In genomic region chr15:40441012-40441735, GRCh38 we compare ENCODE assay signal across 8 cellular contexts. TPM values are rescaled to one million over a fixed set of nuclear protein-coding genes. Genes with fewer than 3 reads are reported as not detected.
DNase-seq lines count a peak whose midpoint lies in the region; ATAC-seq and TF ChIP-seq lines count a peak whose summit lies in the region.

No MANE protein-coding gene starts in this region.

- H3K4me3 ChIP-seq in HCT116 (replicated peaks in 1 of 2; ENCODE audit: low read depth in 1 of 2, low read length in 2 of 2) (peak overlapping the region; percentile 60 to 72), duodenal mucosa (ENCODE audit: low read depth in 1 of 2, low read length in 2 of 2) (peak overlapping the region; percentile 59 to 72)

- no peak for TF ChIP-seq CTCF in HCT116 (IDR thresholded peaks at IDR 0.05 in 2 of 3, conservative IDR thresholded peaks at IDR 0.05 in 1 of 3; ENCODE audit: borderline replicate concordance in 1 of 3, insufficient read depth in 1 of 3, low read depth in 2 of 3, low read length in 2 of 3)
- TF ChIP-seq CTCF in GM13976 (IDR thresholded peaks at IDR 0.05; ENCODE audit: borderline replicate concordance, control extremely low read depth, extremely low read depth, insufficient read depth, missing control alignments) = no peak

- peak overlapping the region; percentile 79 for H3K9ac ChIP-seq in HCT116 (ENCODE audit: low read length)
- H3K9ac ChIP-seq in duodenal mucosa (ENCODE audit: low read depth in 1 of 2, low read length in 2 of 2) = peak overlapping the region; percentile 32 to 66

- H3K79me2 ChIP-seq in HCT116 (ENCODE audit: insufficient read depth, low read length) = peaks cover 46% of the 10 kb centered on the region

- H3K4me3 Mint-ChIP-seq in naive thymus-derived CD8-positive, alpha-beta T cell = peak overlapping the region in 8 of 10 donors; percentile 22 to 95 (median 86)

- in situ Hi-C loops in GM13976 (cut with MboI; ENCODE audit: low sequenced_read_pairs, unreplicated experiment) = no loop called here

- BruUV-seq in HCT116 (replicated peaks; lab: Mats Ljungman, UMichigan) = no TSS peak

- peaks cover 46 to 66% (median 62%) of the 10 kb centered on the region in 4 donors for H3K4me1 Mint-ChIP-seq in naive thymus-derived CD8-positive, alpha-beta T cell

- intact Hi-C loops in HCT116 (cut with micrococcal nuclease) = no loop called here

- CTCF ChIA-PET in HCT116 (lab: Charles Lee) = interaction anchor here (1.0 kb wide), 1 partner anchor 14 kb away, joined by 3 read pairs; no protein-coding TSS in a partner anchor

- no peaks in the 10 kb centered on the region for H3K9me3 Mint-ChIP-seq in naive thymus-derived CD8-positive, alpha-beta T cell

- no peak for TF ChIP-seq RAD21 in HCT116 (IDR thresholded peaks at IDR 0.05; ENCODE audit: low read depth)

- H4K20me1 ChIP-seq in HCT116 (ENCODE audit: insufficient read depth) = no peaks in the 10 kb centered on the region

- no peak for TF ChIP-seq POLR2A in HCT116 (IDR thresholded peaks at IDR 0.05; ENCODE audit: borderline replicate concordance, extremely low read depth, insufficient read depth, insufficient read length)

- no peaks in the 10 kb centered on the region for H3K9me2 ChIP-seq in HCT116 (ENCODE audit: insufficient read depth)

- H3K36me3 Mint-ChIP-seq in naive thymus-derived CD8-positive, alpha-beta T cell = peaks cover 0 to 2% (median 0%) of the 10 kb centered on the region in 3 donors

- peak overlapping the region; percentile 80 for H3K4me2 ChIP-seq in HCT116 (ENCODE audit: low read length)

- no peak overlapping the region for H2AFZ ChIP-seq in HCT116 (ENCODE audit: low read depth, low read length, poor library complexity, severe bottlenecking)

- peak; percentile 73 for ATAC-seq in HCT116
- ATAC-seq in naive thymus-derived CD8-positive, alpha-beta T cell = peak; percentile 53 to 58

- H3K4me1 ChIP-seq in HCT116 (ENCODE audit: control insufficient read depth in 1 of 2, insufficient read depth in 2 of 2, low read length in 2 of 2) (peaks cover 10 to 26% of the 10 kb centered on the region in 2 experiments), duodenal mucosa (ENCODE audit: control insufficient read depth in 1 of 2, insufficient read depth in 2 of 2, low read length in 2 of 2) (peaks cover 44 to 54% of the 10 kb centered on the region in 2 donors)

- no peaks in the 10 kb centered on the region for H3K9me3 ChIP-seq in HCT116 (ENCODE audit: control insufficient read depth in 1 of 2, insufficient read depth in 1 of 2, low read depth in 1 of 2, low read length in 2 of 2)
- H3K9me3 ChIP-seq in duodenal mucosa (ENCODE audit: control insufficient read depth in 1 of 2, low read length in 2 of 2) = no peaks in the 10 kb centered on the region

- H3K27me3 Mint-ChIP-seq in naive thymus-derived CD8-positive, alpha-beta T cell = peaks cover 4 to 36% (median 14%) of the 10 kb centered on the region in 5 donors

- POLR2A ChIA-PET in HCT116 (lab: Charles Lee) = interaction anchor here (1.0 to 1.3 kb wide), 2 partner anchors 20 to 174 kb away, joined by 3 read pairs; no protein-coding TSS in a partner anchor
- POLR2A ChIA-PET in naive thymus-derived CD8-positive, alpha-beta T cell (lab: Charles Lee) = interaction anchor here (0.5 to 6.9 kb wide), 14 partner anchors 11 to 133 kb away, joined by 3 to 92 read pairs (median 6); partner anchors contain the start of genes CCDC32, CHST14, INAFM2 and IVD

- DNase-seq in DMS 273 (lab: John Stamatoyannopoulos, UW; ENCODE audit: unreplicated experiment) = peak; percentile 43
- DNase-seq in DMS 273 treated with DMSO at 0.1 percent for 48 hours (lab: John Stamatoyannopoulos, UW) = no peak
- no peak for DNase-seq in HCT116 (ENCODE audit: low read depth, low spot score)
- DNase-seq in NCI-H69 (lab: John Stamatoyannopoulos, UW) = peak; percentile 67
- DNase-seq in naive thymus-derived CD8-positive, alpha-beta T cell = peak in 2 of 10 donors; percentile 13 to 25
- DNase-seq in A172 (ENCODE audit: low spot score) = no peak
- no peak for DNase-seq in GM13976 (ENCODE audit: low spot score)

- peak overlapping the region in 3 of 10 donors; percentile 29 to 89 (median 83) for H3K27ac Mint-ChIP-seq in naive thymus-derived CD8-positive, alpha-beta T cell

- H3K27ac ChIP-seq in HCT116 (ENCODE audit: low read depth, low read length) (peak overlapping the region; percentile 71; the same call in 1 of the 2 replicates), duodenal mucosa (ENCODE audit: low read depth, low read length) (no peak overlapping the region)

- H3K36me3 ChIP-seq in HCT116 (ENCODE audit: control insufficient read depth in 1 of 2, insufficient read depth in 2 of 2, low read length in 2 of 2) = no peaks in the 10 kb centered on the region
- no peaks in the 10 kb centered on the region for H3K36me3 ChIP-seq in duodenal mucosa (ENCODE audit: control insufficient read depth in 1 of 2, insufficient read depth in 2 of 2, low read length in 2 of 2)

- H3K27me3 ChIP-seq in HCT116 (ENCODE audit: insufficient read depth, low read length) (no peaks in the 10 kb centered on the region), duodenal mucosa (ENCODE audit: control insufficient read depth in 1 of 2, insufficient read depth in 2 of 2, low read length in 2 of 2) (peaks cover 12 to 24% of the 10 kb centered on the region in 2 donors)

- RAD21 ChIA-PET in HCT116 (lab: Charles Lee; ENCODE audit: low non-redundant PET in 1 of 2, low total read pairs in 2 of 2, uncharacterized antibody in 2 of 2, unreplicated experiment in 2 of 2) = no interaction called here

TF ChIP-seq in HCT116, 20 proteins besides CTCF, POLR2A, EP300 and RAD21 (continues in another document):
- TF ChIP-seq, protein P1, sequence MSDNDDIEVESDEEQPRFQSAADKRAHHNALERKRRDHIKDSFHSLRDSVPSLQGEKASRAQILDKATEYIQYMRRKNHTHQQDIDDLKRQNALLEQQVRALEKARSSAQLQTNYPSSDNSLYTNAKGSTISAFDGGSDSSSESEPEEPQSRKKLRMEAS (IDR thresholded peaks at IDR 0.05) = peak; percentile 8
- TF ChIP-seq POLR2AphosphoS5 (IDR thresholded peaks at IDR 0.05; ENCODE audit: low read depth, low read length) (no peak), ZNF274 (IDR thresholded peaks at IDR 0.05; ENCODE audit: low read depth, low read length) (no peak), CBX3 (IDR thresholded peaks at IDR 0.05; ENCODE audit: low read depth) (no peak), EGR1 (IDR thresholded peaks at IDR 0.05; ENCODE audit: low read depth) (no peak), ZFX (IDR thresholded peaks at IDR 0.05) (peak; percentile 43; the same call in 1 of the 2 replicates), SRF (IDR thresholded peaks at IDR 0.05; ENCODE audit: low read depth) (no peak), ATF3 (IDR thresholded peaks at IDR 0.05) (no peak)
- TF ChIP-seq, protein P2, sequence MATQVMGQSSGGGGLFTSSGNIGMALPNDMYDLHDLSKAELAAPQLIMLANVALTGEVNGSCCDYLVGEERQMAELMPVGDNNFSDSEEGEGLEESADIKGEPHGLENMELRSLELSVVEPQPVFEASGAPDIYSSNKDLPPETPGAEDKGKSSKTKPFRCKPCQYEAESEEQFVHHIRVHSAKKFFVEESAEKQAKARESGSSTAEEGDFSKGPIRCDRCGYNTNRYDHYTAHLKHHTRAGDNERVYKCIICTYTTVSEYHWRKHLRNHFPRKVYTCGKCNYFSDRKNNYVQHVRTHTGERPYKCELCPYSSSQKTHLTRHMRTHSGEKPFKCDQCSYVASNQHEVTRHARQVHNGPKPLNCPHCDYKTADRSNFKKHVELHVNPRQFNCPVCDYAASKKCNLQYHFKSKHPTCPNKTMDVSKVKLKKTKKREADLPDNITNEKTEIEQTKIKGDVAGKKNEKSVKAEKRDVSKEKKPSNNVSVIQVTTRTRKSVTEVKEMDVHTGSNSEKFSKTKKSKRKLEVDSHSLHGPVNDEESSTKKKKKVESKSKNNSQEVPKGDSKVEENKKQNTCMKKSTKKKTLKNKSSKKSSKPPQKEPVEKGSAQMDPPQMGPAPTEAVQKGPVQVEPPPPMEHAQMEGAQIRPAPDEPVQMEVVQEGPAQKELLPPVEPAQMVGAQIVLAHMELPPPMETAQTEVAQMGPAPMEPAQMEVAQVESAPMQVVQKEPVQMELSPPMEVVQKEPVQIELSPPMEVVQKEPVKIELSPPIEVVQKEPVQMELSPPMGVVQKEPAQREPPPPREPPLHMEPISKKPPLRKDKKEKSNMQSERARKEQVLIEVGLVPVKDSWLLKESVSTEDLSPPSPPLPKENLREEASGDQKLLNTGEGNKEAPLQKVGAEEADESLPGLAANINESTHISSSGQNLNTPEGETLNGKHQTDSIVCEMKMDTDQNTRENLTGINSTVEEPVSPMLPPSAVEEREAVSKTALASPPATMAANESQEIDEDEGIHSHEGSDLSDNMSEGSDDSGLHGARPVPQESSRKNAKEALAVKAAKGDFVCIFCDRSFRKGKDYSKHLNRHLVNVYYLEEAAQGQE (IDR thresholded peaks at IDR 0.05; ENCODE audit: low read depth) = no peak

RNA-seq across cellular contexts. Expression of gene BAHD1, which starts 0.4 kb away (rescaled TPM):
- total RNA-seq in HCT116 (2021; ENCODE audit: unreplicated experiment) = 25.0 TPM
- polyA plus RNA-seq in HCT116 (2012) = 18.0 and 18.8 TPM in 2 replicates
- total RNA-seq in naive thymus-derived CD8-positive, alpha-beta T cell = 10 to 100 TPM; 37.1 to 37.6 TPM
- polyA plus RNA-seq in naive thymus-derived CD8-positive, alpha-beta T cell = 1 to 10 TPM; 1.5 to 3.3 (median 1.7) TPM
- 11.2 and 14.0 TPM in 2 replicates for total RNA-seq in A172 (2014; rRNA removed; shearing (Covaris generic))

RNA-seq across cellular contexts. Expression of gene CHST14, which starts 29.6 kb away (rescaled TPM):
- 12.7 TPM for total RNA-seq in HCT116 (2021; ENCODE audit: unreplicated experiment)
- 10.2 and 10.8 TPM in 2 replicates for polyA plus RNA-seq in HCT116 (2012)
- 1 to 10 TPM; 8.2 to 9.8 TPM for total RNA-seq in naive thymus-derived CD8-positive, alpha-beta T cell
- polyA plus RNA-seq in naive thymus-derived CD8-positive, alpha-beta T cell = 1 to 10 TPM in 1 of 3 donors, under 1 TPM in 2; 0.74 to 1.2 (median 0.77) TPM
- 39.0 and 49.1 TPM in 2 replicates for total RNA-seq in A172 (2014; rRNA removed; shearing (Covaris generic))

RNA-seq across cellular contexts. Expression of gene IVD, which starts 35.6 kb away (rescaled TPM):
- 65.6 TPM for total RNA-seq in HCT116 (2021; ENCODE audit: unreplicated experiment)
- polyA plus RNA-seq in HCT116 (2012) = 45.5 and 50.0 TPM in 2 replicates
- 100 to 1,000 TPM; 120 TPM for total RNA-seq in naive thymus-derived CD8-positive, alpha-beta T cell
- polyA plus RNA-seq in naive thymus-derived CD8-positive, alpha-beta T cell = 10 to 100 TPM; 48.2 to 77.7 (median 49.5) TPM
- total RNA-seq in A172 (2014; rRNA removed; shearing (Covaris generic)) = 10.8 and 20.7 TPM in 2 replicates

RNA-seq across cellular contexts. Expression of gene KNSTRN, which starts 58.7 kb away (rescaled TPM):
- total RNA-seq in HCT116 (2021; ENCODE audit: unreplicated experiment) = 84.1 TPM
- polyA plus RNA-seq in HCT116 (2012) = 66.4 and 98.7 TPM in 2 replicates
- total RNA-seq in naive thymus-derived CD8-positive, alpha-beta T cell = 1 to 10 TPM; 8.4 to 8.8 TPM
- 1 to 10 TPM; 2.1 to 2.8 (median 2.4) TPM for polyA plus RNA-seq in naive thymus-derived CD8-positive, alpha-beta T cell
- total RNA-seq in A172 (2014; rRNA removed; shearing (Covaris generic)) = 117 and 130 TPM in 2 replicates

Comparison
In these comparisons a context has a peak if more than half of its experiments do, and no peak if none do; other contexts are left out.
1. DNase-seq: peak in DMS 273 (single experiment) and NCI-H69 (single experiment); none in DMS 273 treated with DMSO at 0.1 percent for 48 hours (single experiment), HCT116 (single experiment), A172 (single experiment) and GM13976 (single experiment).